Comparison of ENCODE assay signal across 13 cellular contexts in genomic region chr2:28747714-28748113, GRCh38. TPM values are rescaled to one million over a fixed set of nuclear protein-coding genes. Genes with fewer than 3 reads are reported as not detected.
DNase-seq lines count a peak whose midpoint lies in the region; ATAC-seq and TF ChIP-seq lines count a peak whose summit lies in the region.
"Had no signal": no experiment of that assay in that cellular context is flagged by ENCODE, and none has a peak within 500 bp of the region (broad histone marks: within the 10 kb centered on the region; RNA-seq: fewer than 3 reads in every experiment).

No MANE protein-coding gene starts in this region.

- H3K36me3 Mint-ChIP-seq in brain = peaks cover 3% of the 10 kb centered on the region

- H3K36me3 ChIP-seq in gastrocnemius medialis = no peaks in the 10 kb centered on the region

- peak overlapping the region; percentile 96 to 99 (median 97) for H3K27ac ChIP-seq in gastrocnemius medialis

- peak overlapping the region in 1 of 5 experiments; percentile 51 for H3K4me3 Mint-ChIP-seq in brain

- peak overlapping the region in 4 of 5 experiments; percentile 0 to 75 (median 24) for H3K27ac Mint-ChIP-seq in brain

- H3K4me1 Mint-ChIP-seq in brain = peaks cover 31% of the 10 kb centered on the region

- H3K27me3 Mint-ChIP-seq in brain = peaks cover 8% of the 10 kb centered on the region

- peaks cover 30 to 43% of the 10 kb centered on the region in 2 donors for H3K4me1 ChIP-seq in gastrocnemius medialis

- TF ChIP-seq CTCF in brain (conservative IDR thresholded peaks at IDR 0.05) = no peak
- TF ChIP-seq CTCF in gastrocnemius medialis (IDR thresholded peaks at IDR 0.05 in 4 of 5, conservative IDR thresholded peaks at IDR 0.05 in 1 of 5) = no peak
- TF ChIP-seq CTCF in lower leg skin (IDR thresholded peaks at IDR 0.05) = no peak

- H3K4me3 ChIP-seq in gastrocnemius medialis (no peak overlapping the region), lower leg skin (ENCODE audit: low read depth, poor library complexity, severe bottlenecking) (no peak overlapping the region)

- TF ChIP-seq POLR2A in gastrocnemius medialis (IDR thresholded peaks at IDR 0.05) = no peak
- TF ChIP-seq POLR2A in lower leg skin (IDR thresholded peaks at IDR 0.05) = no peak

- intact Hi-C loops in gastrocnemius medialis (cut with DNase I; ENCODE audit: low total_unique reads) = no loop called here
- intact Hi-C loops in lower leg skin (cut with DNase I; ENCODE audit: low total_unique reads) = no loop called here

- no peaks in the 10 kb centered on the region for H3K9me3 Mint-ChIP-seq in brain

- DNase-seq in NCI-H2081 (lab: John Stamatoyannopoulos, UW) = peak; percentile 13 to 30
- DNase-seq in NCI-H2081 treated with DMSO at 0.1 percent for 48 hours (lab: John Stamatoyannopoulos, UW) = no peak
- DNase-seq in NCI-H146 treated with DMSO at 0.1 percent for 48 hours (lab: John Stamatoyannopoulos, UW; ENCODE audit: unreplicated experiment) = peak; percentile 3
- DNase-seq in gastrocnemius medialis = no peak
- DNase-seq in RKO (ENCODE audit: low spot score) = no peak
- DNase-seq in lower leg skin (ENCODE audit: low spot score in 2 of 2) = no peak
- DNase-seq: 8988T; DMS 273 treated with DMSO at 0.1 percent for 48 hours; mammary epithelial cell; NCI-H1436; stimulated activated CD4-positive, alpha-beta T cell treated with anti-CD3 and anti-CD28 coated beads, Interleukin-4, amount 100 ng/mL, for 24 hours had no signal

- no peaks in the 10 kb centered on the region for H3K9me3 ChIP-seq in gastrocnemius medialis

- in situ Hi-C loops in gastrocnemius medialis (cut with MboI; ENCODE audit: low sequenced_read_pairs in 4 of 4) = no loop called here

- WGBS in lower leg skin, 2 donors = 97 to 100% methylated on average over 1 of the region's 1 CpG

- no peaks in the 10 kb centered on the region for H3K27me3 ChIP-seq in gastrocnemius medialis

- ATAC-seq in gastrocnemius medialis (no peak), GM21825 (IDR thresholded peaks at IDR 0.05; ENCODE audit: unreplicated experiment) (no peak)

RNA-seq across cellular contexts. Expression of gene PPP1CB, which starts 3.9 kb away (rescaled TPM):
- polyA plus RNA-seq in brain (ENCODE audit: insufficient read depth, low read depth, low replicate concordance) = 38.3 TPM
- total RNA-seq in gastrocnemius medialis (100 to 1,000 TPM; 230 to 419 (median 317) TPM), lower leg skin (100 to 1,000 TPM in 3 of 4 donors, 10 to 100 TPM in 1; 99.9 to 151 (median 119) TPM)

Comparison
In these comparisons a context has a peak if more than half of its experiments do, and no peak if none do; other contexts are left out.
1. DNase-seq: peak in NCI-H2081 (2 of 2) and NCI-H146 treated with DMSO at 0.1 percent for 48 hours (single experiment); none in NCI-H2081 treated with DMSO at 0.1 percent for 48 hours (single experiment), gastrocnemius medialis (0 of 2), RKO (single experiment) and lower leg skin (0 of 2).